ENCODE assay signal across 19 cellular contexts in the genomic region with DNA sequence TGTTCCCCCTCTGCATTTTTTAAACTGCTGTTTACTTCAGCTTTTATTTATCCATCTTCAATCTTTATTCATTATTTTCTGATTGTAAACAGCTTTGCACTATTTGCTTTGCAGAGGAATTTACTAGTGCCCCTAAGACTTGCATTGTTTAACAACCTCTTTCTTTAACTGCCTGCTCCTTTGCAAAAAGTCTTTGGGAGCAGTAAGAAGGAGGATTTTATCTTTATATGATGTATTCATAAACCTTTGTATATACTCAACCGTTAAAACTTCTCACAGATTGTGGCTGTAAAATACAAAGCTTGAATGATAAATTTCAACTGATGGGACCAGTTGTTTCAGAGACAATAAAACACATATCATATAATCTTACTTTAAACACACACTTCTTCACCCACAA.
"Had no signal": no experiment of that assay in that cellular context is flagged by ENCODE, and none has a peak within 500 bp of the region (broad histone marks: within the 10 kb centered on the region; RNA-seq: fewer than 3 reads in every experiment).

No MANE protein-coding gene starts in this region.

- H3K9me3 ChIP-seq: SJCRH30 had no signal

- H3K27me3 ChIP-seq: MG63, SJCRH30 had no signal

- ATAC-seq: Right ventricle myocardium inferior had no signal

- H3K4me3 ChIP-seq: MG63, SJCRH30 had no signal

- H3K27ac ChIP-seq: SJCRH30 had no signal

- DNase-seq: KBM-7, MG63, NCI-H1092, NCI-H1105 treated with DMSO at 0.1 percent for 48 hours, NCI-H1417 treated with DMSO at 0.1 percent for 48 hours, NCI-H146, NCI-H1694 treated with DMSO at 0.1 percent for 48 hours, NCI-H1930, NCI-H2081, NCI-H2107, NCI-H2171, NCI-H226, NCI-H446, NCI-H510A, NCI-H524 treated with DMSO at 0.1 percent for 48 hours, NCI-H774, SHP77 treated with DMSO at 0.1 percent for 48 hours, SJCRH30 had no signal

- H3K36me3 ChIP-seq: MG63, SJCRH30 had no signal
